1 cellular context compared by ENCODE assay signal in genomic region chr6:40714576-40715500, GRCh38.
TF ChIP-seq lines count a peak whose summit lies in the region.

No MANE protein-coding gene starts in this region.

TF ChIP-seq in HepG2, 621 proteins besides CTCF, POLR2A, EP300 and RAD21 (continued from another document and continues in another):
- TF ChIP-seq ZNF276 (CRISPR knock-in tag; IDR thresholded peaks at IDR 0.05; ENCODE audit: low read depth) (no peak), HOXA9 (CRISPR knock-in tag; IDR thresholded peaks at IDR 0.05; ENCODE audit: borderline replicate concordance) (no peak), FOXM1 (CRISPR knock-in tag; IDR thresholded peaks at IDR 0.05) (no peak), ZNF274 (CRISPR knock-in tag; IDR thresholded peaks at IDR 0.05) (no peak), KMT2B (CRISPR knock-in tag; IDR thresholded peaks at IDR 0.05) (0 out of 2 replicates have a peak, but pooled peaks have one; percentile 55), IKZF1 (IDR thresholded peaks at IDR 0.05) (no peak), GPBP1L1 (CRISPR knock-in tag; IDR thresholded peaks at IDR 0.05) (no peak), CCAR2 (optimal IDR thresholded peaks at IDR 0.05; ENCODE audit: low read depth, low read length) (no peak), WIZ (CRISPR knock-in tag; IDR thresholded peaks at IDR 0.05) (no peak), ZBTB14 (CRISPR knock-in tag; IDR thresholded peaks at IDR 0.05) (no peak), ZNF646 (CRISPR knock-in tag; IDR thresholded peaks at IDR 0.05) (peak; percentile 79; the same call in 1 of the 2 replicates), ZNF674 (CRISPR knock-in tag; IDR thresholded peaks at IDR 0.05; ENCODE audit: low read depth) (no peak), RELA (CRISPR knock-in tag; IDR thresholded peaks at IDR 0.05) (no peak), FOSL1 (CRISPR knock-in tag; IDR thresholded peaks at IDR 0.05; ENCODE audit: borderline replicate concordance) (peak; percentile 78), ZNF720 (CRISPR knock-in tag; IDR thresholded peaks at IDR 0.05) (no peak), MXD3 (CRISPR knock-in tag; IDR thresholded peaks at IDR 0.05) (no peak), ATAD3A (CRISPR knock-in tag; IDR thresholded peaks at IDR 0.05) (no peak), ZNF264 (CRISPR knock-in tag; IDR thresholded peaks at IDR 0.05) (no peak), ZBTB25 (CRISPR knock-in tag; IDR thresholded peaks at IDR 0.05) (no peak), ZNF746 (CRISPR knock-in tag; IDR thresholded peaks at IDR 0.05) (no peak), ZNF607 (CRISPR knock-in tag; IDR thresholded peaks at IDR 0.05; ENCODE audit: borderline replicate concordance) (no peak), BRF2 (CRISPR knock-in tag; IDR thresholded peaks at IDR 0.05) (no peak), SMAD9 (CRISPR knock-in tag; IDR thresholded peaks at IDR 0.05) (no peak), IKZF5 (CRISPR knock-in tag; IDR thresholded peaks at IDR 0.05) (peak; percentile 74; the same call in 1 of the 2 replicates), ZKSCAN5 (CRISPR knock-in tag; IDR thresholded peaks at IDR 0.05) (no peak), ZNF318 (CRISPR knock-in tag; IDR thresholded peaks at IDR 0.05) (no peak), ZNF430 (CRISPR knock-in tag; IDR thresholded peaks at IDR 0.05) (no peak)
